16 cellular contexts compared by ENCODE assay signal in the genomic region with DNA sequence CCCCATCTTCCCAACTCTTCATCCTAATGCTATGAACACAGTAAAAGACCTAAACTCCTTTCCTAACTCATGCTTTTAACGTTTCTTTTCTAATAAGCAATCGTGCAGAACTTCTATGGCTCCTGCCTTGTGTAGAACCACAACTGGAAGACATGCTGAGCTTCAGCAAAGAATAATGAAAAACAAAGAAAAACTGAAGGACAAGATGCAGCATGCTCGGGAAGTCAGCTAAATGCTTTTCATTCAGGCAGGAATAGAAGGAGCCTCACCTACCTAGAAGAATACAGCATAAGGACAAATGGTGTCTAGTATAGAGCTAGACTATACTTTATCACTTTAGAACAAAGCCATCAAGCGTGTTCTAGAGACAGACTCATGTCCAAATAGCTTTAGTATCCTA. TPM values are rescaled to one million over a fixed set of nuclear protein-coding genes. Genes with fewer than 3 reads are reported as not detected.
DNase-seq lines count a peak whose midpoint lies in the region; ATAC-seq, FAIRE-seq and TF ChIP-seq lines count a peak whose summit lies in the region.
"Had no signal": no experiment of that assay in that cellular context is flagged by ENCODE, and none has a peak within 500 bp of the region (broad histone marks: within the 10 kb centered on the region; RNA-seq: fewer than 3 reads in every experiment).

No MANE protein-coding gene starts in this region.

- H3K4me2 ChIP-seq in PC-9 = peak overlapping the region; percentile 51

- TF ChIP-seq CTCF in PC-9 (conservative IDR thresholded peaks at IDR 0.05) (no peak), bronchial epithelial cell (IDR thresholded peaks at IDR 0.05; ENCODE audit: insufficient read depth, low read length, severe bottlenecking) (no peak), lower lobe of right lung (IDR thresholded peaks at IDR 0.05) (no peak)

- H3K9ac ChIP-seq in subcutaneous abdominal adipose tissue (ENCODE audit: low read length in 5 of 5) = peak overlapping the region in 1 of 5 donors; percentile 26

- CTCF ChIA-PET in PC-9 (lab: Charles Lee) = no interaction called here

- H3K9me3 ChIP-seq in PC-9 (ENCODE audit: insufficient read depth, low read depth) (no peaks in the 10 kb centered on the region), lower lobe of right lung (no peaks in the 10 kb centered on the region), subcutaneous abdominal adipose tissue (ENCODE audit: control insufficient read depth in 5 of 5, low read length in 5 of 5) (no peaks in the 10 kb centered on the region)
- H3K9me3 ChIP-seq: BE2C had no signal

- DNase-seq in PC-9 (no peak), bronchial epithelial cell (ENCODE audit: low read depth) (peak; percentile 47), lower lobe of right lung (no peak), NCI-H1092 treated with DMSO at 0.1 percent for 48 hours (lab: John Stamatoyannopoulos, UW) (no peak), hippocampal formation (lab: John Stamatoyannopoulos, UW) (no peak), GM19238 (ENCODE audit: insufficient read length, low spot score) (no peak), T-helper 1 cell (no peak)
- DNase-seq: activated naive CD8-positive, alpha-beta T cell treated with anti-CD3 and anti-CD28 coated beads, Interleukin-2, amount 50 U/mL, for 24 hours; BE2C; H9; NCI-H2171 treated with DMSO at 0.1 percent for 48 hours; NK-92 treated with Interleukin-12 subunit alpha and Interleukin-12 subunit beta, amount 100 ng/mL, for 24 hours had no signal

- no peak for ATAC-seq in lower lobe of right lung
- ATAC-seq: activated naive CD8-positive, alpha-beta T cell treated with anti-CD3 and anti-CD28 coated beads, Interleukin-2, amount 50 U/mL, for 24 hours; natural killer cell treated with Interleukin-12 subunit alpha and Interleukin-12 subunit beta and Interleukin-15 and Interleukin-18, amount 100 ng/mL, for 72 hours; stimulated activated effector memory CD8-positive, alpha-beta T cell treated with anti-CD3 and anti-CD28 coated beads, Interleukin-12 subunit alpha, Interleukin-12 subunit beta, amount 100 ng/mL, for 72 hours had no signal

- H3K36me3 ChIP-seq in PC-9 (ENCODE audit: low read depth) = no peaks in the 10 kb centered on the region
- no peaks in the 10 kb centered on the region for H3K36me3 ChIP-seq in bronchial epithelial cell (ENCODE audit: control insufficient read depth, insufficient read depth, low read length)
- no peaks in the 10 kb centered on the region for H3K36me3 ChIP-seq in lower lobe of right lung
- no peaks in the 10 kb centered on the region for H3K36me3 ChIP-seq in subcutaneous abdominal adipose tissue (ENCODE audit: control insufficient read depth in 5 of 5, insufficient read depth in 5 of 5, low read length in 5 of 5)
- H3K36me3 ChIP-seq: BE2C had no signal

- no peaks in the 10 kb centered on the region for H3K9me2 ChIP-seq in PC-9 (ENCODE audit: insufficient read depth)

- H2AFZ ChIP-seq in PC-9 = no peak overlapping the region

- H3K79me2 ChIP-seq in PC-9 (ENCODE audit: low read depth) = peaks cover 66% of the 10 kb centered on the region

- no TSS peak for BruUV-seq in PC-9 (replicated peaks; lab: Mats Ljungman, UMichigan)

- H3K27me3 ChIP-seq in PC-9 (ENCODE audit: insufficient read depth, low read depth) (no peaks in the 10 kb centered on the region), bronchial epithelial cell (ENCODE audit: control insufficient read depth, insufficient read depth, low read length) (no peaks in the 10 kb centered on the region), lower lobe of right lung (ENCODE audit: low read depth) (no peaks in the 10 kb centered on the region), subcutaneous abdominal adipose tissue (ENCODE audit: control insufficient read depth in 5 of 5, insufficient read depth in 4 of 5, low read length in 5 of 5) (no peaks in the 10 kb centered on the region)
- H3K27me3 ChIP-seq: BE2C had no signal

- no peak for FAIRE-seq in bronchial epithelial cell (lab: Jason Lieb, UNC)
- FAIRE-seq: colon had no signal

- POLR2A ChIA-PET in PC-9 (lab: Charles Lee; ENCODE audit: unreplicated experiment) = interaction anchor here (0.7 kb wide), 2 partner anchors 45 to 452 kb away, joined by 3 to 4 read pairs; no protein-coding TSS in a partner anchor

- H4K20me1 ChIP-seq in PC-9 (ENCODE audit: insufficient read depth) = no peaks in the 10 kb centered on the region

- H3K4me1 ChIP-seq in PC-9 (replicated peaks; ENCODE audit: insufficient read depth) (peaks cover 16% of the 10 kb centered on the region), lower lobe of right lung (peaks cover 58% of the 10 kb centered on the region), subcutaneous abdominal adipose tissue (ENCODE audit: control insufficient read depth in 5 of 5, insufficient read depth in 5 of 5, low read length in 5 of 5) (peaks cover 3 to 59% (median 49%) of the 10 kb centered on the region in 5 donors)
- H3K4me1 ChIP-seq: BE2C had no signal

- peaks cover 6% of the 10 kb centered on the region; the same call in 1 of the 2 replicates for H3F3A ChIP-seq in PC-9 (ENCODE audit: insufficient read depth, low read depth)

- H3K4me3 ChIP-seq in PC-9 (no peak overlapping the region), bronchial epithelial cell (ENCODE audit: low read depth, low read length) (no peak overlapping the region), lower lobe of right lung (no peak overlapping the region), subcutaneous abdominal adipose tissue (ENCODE audit: low read depth in 1 of 5, low read length in 5 of 5) (peak overlapping the region; percentile 2 to 38 (median 31))

- intact Hi-C loops in PC-9 (cut with micrococcal nuclease; ENCODE audit: unreplicated experiment) (no loop called here), lower lobe of right lung (cut with DNase I) (no loop called here)

- H3K27ac ChIP-seq in PC-9 = peak overlapping the region; percentile 8; the same call in 1 of the 2 replicates
- peak overlapping the region; percentile 0 for H3K27ac ChIP-seq in lower lobe of right lung
- H3K27ac ChIP-seq in subcutaneous abdominal adipose tissue (ENCODE audit: low read depth, low read length) = peak overlapping the region; percentile 45

RNA-seq across cellular contexts. Expression of a gene that starts 45.9 kb away (rescaled TPM):
- total RNA-seq in PC-9 (2021) (35.0 and 37.6 TPM in 2 replicates), bronchial epithelial cell (17.6 and 19.6 TPM in 2 replicates), lower lobe of right lung (32.5 TPM)

Comparison
In these comparisons a context has a peak if more than half of its experiments do, and no peak if none do; other contexts are left out.
1. H3K4me3 ChIP-seq: peak in subcutaneous abdominal adipose tissue (5 of 5); none in PC-9 (single experiment), bronchial epithelial cell (single experiment) and lower lobe of right lung (single experiment).
2. Peak in every context shown above with its lines, with median percentiles within 50 percentile points of each other: H3K27ac ChIP-seq.